1 cellular context compared by ENCODE assay signal in the genomic region with DNA sequence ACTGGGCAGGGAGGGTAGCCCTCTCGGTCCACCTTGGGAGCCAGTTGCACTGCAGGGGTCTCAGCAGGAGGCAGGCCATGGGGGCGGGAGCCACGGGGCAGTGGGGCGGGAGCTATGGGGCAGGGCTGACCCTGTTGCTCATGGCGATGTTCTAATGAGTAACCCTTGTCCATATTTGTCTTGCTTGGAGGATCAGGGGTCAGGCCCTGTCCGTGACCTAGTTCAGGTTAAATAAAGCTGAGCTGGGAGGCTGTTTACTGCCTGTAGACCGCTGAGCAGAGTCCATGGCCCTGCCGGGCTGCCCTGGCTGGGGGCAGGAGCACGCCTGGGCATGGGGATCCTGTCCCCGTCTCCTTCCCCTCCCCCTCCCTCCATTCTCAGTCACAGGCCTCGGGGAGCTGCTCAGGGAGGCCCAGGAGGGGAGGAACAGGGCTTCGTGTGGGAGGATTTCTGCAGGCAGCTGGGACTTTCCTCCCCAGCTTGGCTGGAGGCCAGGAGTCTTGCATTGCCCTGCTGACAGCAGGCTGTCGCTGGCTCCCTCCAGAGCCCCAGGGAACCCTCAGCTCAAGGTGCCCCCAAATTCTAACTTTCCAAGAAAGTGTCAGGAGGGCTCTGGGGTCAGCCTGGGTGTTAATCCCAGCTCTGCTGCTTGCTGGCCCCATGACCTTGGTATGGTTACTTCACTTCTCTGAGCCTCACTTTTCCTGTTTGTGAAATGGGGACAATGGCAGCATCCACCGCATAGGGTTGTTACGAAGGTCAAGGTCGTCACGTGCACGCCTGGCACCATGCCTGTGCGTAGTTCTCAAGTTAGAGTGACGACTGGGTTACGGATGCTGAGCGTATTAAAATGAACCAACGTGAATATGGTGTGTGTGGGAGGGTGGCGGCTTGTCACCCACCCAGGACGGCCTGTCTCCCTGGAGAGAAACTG.
TF ChIP-seq lines count a peak whose summit lies in the region.

No MANE protein-coding gene starts in this region.

TF ChIP-seq in HepG2, 621 proteins besides CTCF, POLR2A, EP300 and RAD21 (continued from another document and continues in another):
- TF ChIP-seq, protein P1, sequence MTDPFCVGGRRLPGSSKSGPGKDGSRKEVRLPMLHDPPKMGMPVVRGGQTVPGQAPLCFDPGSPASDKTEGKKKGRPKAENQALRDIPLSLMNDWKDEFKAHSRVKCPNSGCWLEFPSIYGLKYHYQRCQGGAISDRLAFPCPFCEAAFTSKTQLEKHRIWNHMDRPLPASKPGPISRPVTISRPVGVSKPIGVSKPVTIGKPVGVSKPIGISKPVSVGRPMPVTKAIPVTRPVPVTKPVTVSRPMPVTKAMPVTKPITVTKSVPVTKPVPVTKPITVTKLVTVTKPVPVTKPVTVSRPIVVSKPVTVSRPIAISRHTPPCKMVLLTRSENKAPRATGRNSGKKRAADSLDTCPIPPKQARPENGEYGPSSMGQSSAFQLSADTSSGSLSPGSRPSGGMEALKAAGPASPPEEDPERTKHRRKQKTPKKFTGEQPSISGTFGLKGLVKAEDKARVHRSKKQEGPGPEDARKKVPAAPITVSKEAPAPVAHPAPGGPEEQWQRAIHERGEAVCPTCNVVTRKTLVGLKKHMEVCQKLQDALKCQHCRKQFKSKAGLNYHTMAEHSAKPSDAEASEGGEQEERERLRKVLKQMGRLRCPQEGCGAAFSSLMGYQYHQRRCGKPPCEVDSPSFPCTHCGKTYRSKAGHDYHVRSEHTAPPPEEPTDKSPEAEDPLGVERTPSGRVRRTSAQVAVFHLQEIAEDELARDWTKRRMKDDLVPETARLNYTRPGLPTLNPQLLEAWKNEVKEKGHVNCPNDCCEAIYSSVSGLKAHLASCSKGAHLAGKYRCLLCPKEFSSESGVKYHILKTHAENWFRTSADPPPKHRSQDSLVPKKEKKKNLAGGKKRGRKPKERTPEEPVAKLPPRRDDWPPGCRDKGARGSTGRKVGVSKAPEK (CRISPR knock-in tag; IDR thresholded peaks at IDR 0.05; ENCODE audit: borderline replicate concordance): no peak
- TF ChIP-seq ZNF660 (CRISPR knock-in tag; IDR thresholded peaks at IDR 0.05; ENCODE audit: borderline replicate concordance, low read depth): no peak
- peak; percentile 98 for TF ChIP-seq CHD4 (IDR thresholded peaks at IDR 0.05; ENCODE audit: borderline replicate concordance, low read length)
- TF ChIP-seq IRF2 (CRISPR knock-in tag; IDR thresholded peaks at IDR 0.05): peak; percentile 82
- TF ChIP-seq U2AF2 (IDR thresholded peaks at IDR 0.05; ENCODE audit: low read depth, low read length): no peak
- TF ChIP-seq, protein P2, sequence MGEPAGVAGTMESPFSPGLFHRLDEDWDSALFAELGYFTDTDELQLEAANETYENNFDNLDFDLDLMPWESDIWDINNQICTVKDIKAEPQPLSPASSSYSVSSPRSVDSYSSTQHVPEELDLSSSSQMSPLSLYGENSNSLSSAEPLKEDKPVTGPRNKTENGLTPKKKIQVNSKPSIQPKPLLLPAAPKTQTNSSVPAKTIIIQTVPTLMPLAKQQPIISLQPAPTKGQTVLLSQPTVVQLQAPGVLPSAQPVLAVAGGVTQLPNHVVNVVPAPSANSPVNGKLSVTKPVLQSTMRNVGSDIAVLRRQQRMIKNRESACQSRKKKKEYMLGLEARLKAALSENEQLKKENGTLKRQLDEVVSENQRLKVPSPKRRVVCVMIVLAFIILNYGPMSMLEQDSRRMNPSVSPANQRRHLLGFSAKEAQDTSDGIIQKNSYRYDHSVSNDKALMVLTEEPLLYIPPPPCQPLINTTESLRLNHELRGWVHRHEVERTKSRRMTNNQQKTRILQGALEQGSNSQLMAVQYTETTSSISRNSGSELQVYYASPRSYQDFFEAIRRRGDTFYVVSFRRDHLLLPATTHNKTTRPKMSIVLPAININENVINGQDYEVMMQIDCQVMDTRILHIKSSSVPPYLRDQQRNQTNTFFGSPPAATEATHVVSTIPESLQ (CRISPR knock-in tag; conservative IDR thresholded peaks at IDR 0.05): no peak
- TF ChIP-seq, protein P3, sequence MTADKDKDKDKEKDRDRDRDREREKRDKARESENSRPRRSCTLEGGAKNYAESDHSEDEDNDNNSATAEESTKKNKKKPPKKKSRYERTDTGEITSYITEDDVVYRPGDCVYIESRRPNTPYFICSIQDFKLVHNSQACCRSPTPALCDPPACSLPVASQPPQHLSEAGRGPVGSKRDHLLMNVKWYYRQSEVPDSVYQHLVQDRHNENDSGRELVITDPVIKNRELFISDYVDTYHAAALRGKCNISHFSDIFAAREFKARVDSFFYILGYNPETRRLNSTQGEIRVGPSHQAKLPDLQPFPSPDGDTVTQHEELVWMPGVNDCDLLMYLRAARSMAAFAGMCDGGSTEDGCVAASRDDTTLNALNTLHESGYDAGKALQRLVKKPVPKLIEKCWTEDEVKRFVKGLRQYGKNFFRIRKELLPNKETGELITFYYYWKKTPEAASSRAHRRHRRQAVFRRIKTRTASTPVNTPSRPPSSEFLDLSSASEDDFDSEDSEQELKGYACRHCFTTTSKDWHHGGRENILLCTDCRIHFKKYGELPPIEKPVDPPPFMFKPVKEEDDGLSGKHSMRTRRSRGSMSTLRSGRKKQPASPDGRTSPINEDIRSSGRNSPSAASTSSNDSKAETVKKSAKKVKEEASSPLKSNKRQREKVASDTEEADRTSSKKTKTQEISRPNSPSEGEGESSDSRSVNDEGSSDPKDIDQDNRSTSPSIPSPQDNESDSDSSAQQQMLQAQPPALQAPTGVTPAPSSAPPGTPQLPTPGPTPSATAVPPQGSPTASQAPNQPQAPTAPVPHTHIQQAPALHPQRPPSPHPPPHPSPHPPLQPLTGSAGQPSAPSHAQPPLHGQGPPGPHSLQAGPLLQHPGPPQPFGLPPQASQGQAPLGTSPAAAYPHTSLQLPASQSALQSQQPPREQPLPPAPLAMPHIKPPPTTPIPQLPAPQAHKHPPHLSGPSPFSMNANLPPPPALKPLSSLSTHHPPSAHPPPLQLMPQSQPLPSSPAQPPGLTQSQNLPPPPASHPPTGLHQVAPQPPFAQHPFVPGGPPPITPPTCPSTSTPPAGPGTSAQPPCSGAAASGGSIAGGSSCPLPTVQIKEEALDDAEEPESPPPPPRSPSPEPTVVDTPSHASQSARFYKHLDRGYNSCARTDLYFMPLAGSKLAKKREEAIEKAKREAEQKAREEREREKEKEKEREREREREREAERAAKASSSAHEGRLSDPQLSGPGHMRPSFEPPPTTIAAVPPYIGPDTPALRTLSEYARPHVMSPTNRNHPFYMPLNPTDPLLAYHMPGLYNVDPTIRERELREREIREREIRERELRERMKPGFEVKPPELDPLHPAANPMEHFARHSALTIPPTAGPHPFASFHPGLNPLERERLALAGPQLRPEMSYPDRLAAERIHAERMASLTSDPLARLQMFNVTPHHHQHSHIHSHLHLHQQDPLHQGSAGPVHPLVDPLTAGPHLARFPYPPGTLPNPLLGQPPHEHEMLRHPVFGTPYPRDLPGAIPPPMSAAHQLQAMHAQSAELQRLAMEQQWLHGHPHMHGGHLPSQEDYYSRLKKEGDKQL (CRISPR knock-in tag; IDR thresholded peaks at IDR 0.05; ENCODE audit: low read depth): peak; percentile 97
- no peak for TF ChIP-seq ZNF33A (CRISPR knock-in tag; IDR thresholded peaks at IDR 0.05; ENCODE audit: borderline replicate concordance)
- peak; percentile 94 for TF ChIP-seq ADNP (CRISPR knock-in tag; IDR thresholded peaks at IDR 0.05)
- TF ChIP-seq CREM (IDR thresholded peaks at IDR 0.05): peak; percentile 90
- TF ChIP-seq CREM (CRISPR knock-in tag; IDR thresholded peaks at IDR 0.05): no peak
- peak; percentile 76 for TF ChIP-seq ZMAT3 (CRISPR knock-in tag; conservative IDR thresholded peaks at IDR 0.05)
- TF ChIP-seq, protein P4, sequence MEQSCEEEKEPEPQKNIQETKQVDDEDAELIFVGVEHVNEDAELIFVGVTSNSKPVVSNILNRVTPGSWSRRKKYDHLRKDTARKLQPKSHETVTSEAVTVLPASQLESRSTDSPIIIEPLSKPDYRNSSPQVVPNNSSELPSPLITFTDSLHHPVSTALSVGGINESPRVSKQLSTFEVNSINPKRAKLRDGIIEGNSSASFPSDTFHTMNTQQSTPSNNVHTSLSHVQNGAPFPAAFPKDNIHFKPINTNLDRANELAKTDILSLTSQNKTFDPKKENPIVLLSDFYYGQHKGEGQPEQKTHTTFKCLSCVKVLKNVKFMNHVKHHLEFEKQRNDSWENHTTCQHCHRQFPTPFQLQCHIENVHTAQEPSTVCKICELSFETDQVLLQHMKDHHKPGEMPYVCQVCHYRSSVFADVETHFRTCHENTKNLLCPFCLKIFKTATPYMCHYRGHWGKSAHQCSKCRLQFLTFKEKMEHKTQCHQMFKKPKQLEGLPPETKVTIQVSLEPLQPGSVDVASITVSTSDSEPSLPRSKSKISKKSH (CRISPR knock-in tag; IDR thresholded peaks at IDR 0.05; ENCODE audit: borderline replicate concordance): no peak; the same call in 1 of the 2 replicates
- peak; percentile 97 for TF ChIP-seq MEF2D (CRISPR knock-in tag; IDR thresholded peaks at IDR 0.05)
- no peak for TF ChIP-seq GLI4 (CRISPR knock-in tag; IDR thresholded peaks at IDR 0.05; ENCODE audit: borderline replicate concordance)
- TF ChIP-seq EHMT2 (IDR thresholded peaks at IDR 0.05; ENCODE audit: borderline replicate concordance, low read depth, low read length): no peak
- TF ChIP-seq SCMH1 (CRISPR knock-in tag; IDR thresholded peaks at IDR 0.05; ENCODE audit: borderline replicate concordance): no peak
- TF ChIP-seq, protein P5, sequence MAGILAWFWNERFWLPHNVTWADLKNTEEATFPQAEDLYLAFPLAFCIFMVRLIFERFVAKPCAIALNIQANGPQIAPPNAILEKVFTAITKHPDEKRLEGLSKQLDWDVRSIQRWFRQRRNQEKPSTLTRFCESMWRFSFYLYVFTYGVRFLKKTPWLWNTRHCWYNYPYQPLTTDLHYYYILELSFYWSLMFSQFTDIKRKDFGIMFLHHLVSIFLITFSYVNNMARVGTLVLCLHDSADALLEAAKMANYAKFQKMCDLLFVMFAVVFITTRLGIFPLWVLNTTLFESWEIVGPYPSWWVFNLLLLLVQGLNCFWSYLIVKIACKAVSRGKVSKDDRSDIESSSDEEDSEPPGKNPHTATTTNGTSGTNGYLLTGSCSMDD (CRISPR knock-in tag; IDR thresholded peaks at IDR 0.05): no peak
- TF ChIP-seq LCORL (IDR thresholded peaks at IDR 0.05): no peak
- TF ChIP-seq LCORL (CRISPR knock-in tag; IDR thresholded peaks at IDR 0.05): peak; percentile 90
- peak; percentile 97 for TF ChIP-seq PHF21A (CRISPR knock-in tag; IDR thresholded peaks at IDR 0.05)
- TF ChIP-seq, protein P6, sequence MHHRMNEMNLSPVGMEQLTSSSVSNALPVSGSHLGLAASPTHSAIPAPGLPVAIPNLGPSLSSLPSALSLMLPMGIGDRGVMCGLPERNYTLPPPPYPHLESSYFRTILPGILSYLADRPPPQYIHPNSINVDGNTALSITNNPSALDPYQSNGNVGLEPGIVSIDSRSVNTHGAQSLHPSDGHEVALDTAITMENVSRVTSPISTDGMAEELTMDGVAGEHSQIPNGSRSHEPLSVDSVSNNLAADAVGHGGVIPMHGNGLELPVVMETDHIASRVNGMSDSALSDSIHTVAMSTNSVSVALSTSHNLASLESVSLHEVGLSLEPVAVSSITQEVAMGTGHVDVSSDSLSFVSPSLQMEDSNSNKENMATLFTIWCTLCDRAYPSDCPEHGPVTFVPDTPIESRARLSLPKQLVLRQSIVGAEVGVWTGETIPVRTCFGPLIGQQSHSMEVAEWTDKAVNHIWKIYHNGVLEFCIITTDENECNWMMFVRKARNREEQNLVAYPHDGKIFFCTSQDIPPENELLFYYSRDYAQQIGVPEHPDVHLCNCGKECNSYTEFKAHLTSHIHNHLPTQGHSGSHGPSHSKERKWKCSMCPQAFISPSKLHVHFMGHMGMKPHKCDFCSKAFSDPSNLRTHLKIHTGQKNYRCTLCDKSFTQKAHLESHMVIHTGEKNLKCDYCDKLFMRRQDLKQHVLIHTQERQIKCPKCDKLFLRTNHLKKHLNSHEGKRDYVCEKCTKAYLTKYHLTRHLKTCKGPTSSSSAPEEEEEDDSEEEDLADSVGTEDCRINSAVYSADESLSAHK (CRISPR knock-in tag; IDR thresholded peaks at IDR 0.05; ENCODE audit: borderline replicate concordance): no peak
- TF ChIP-seq ZEB1 (IDR thresholded peaks at IDR 0.05; ENCODE audit: insufficient replicate concordance, low read depth): no peak
- peak; percentile 71; the same call in 1 of the 2 replicates for TF ChIP-seq MTA1 (CRISPR knock-in tag; IDR thresholded peaks at IDR 0.05; ENCODE audit: borderline replicate concordance)
- no peak for TF ChIP-seq ZKSCAN1 (IDR thresholded peaks at IDR 0.05; ENCODE audit: low read length)
- peak; percentile 73 for TF ChIP-seq ASH2L (IDR thresholded peaks at IDR 0.05; ENCODE audit: insufficient read length, low read depth, low read length)
- no peak for TF ChIP-seq IKZF4 (CRISPR knock-in tag; IDR thresholded peaks at IDR 0.05; ENCODE audit: borderline replicate concordance, low read depth, not compliant biosample characterization)
- TF ChIP-seq, protein P7, sequence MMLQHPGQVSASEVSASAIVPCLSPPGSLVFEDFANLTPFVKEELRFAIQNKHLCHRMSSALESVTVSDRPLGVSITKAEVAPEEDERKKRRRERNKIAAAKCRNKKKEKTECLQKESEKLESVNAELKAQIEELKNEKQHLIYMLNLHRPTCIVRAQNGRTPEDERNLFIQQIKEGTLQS (CRISPR knock-in tag; IDR thresholded peaks at IDR 0.05): peak; percentile 65; the same call in 1 of the 2 replicates
- TF ChIP-seq HOXA9 (CRISPR knock-in tag; IDR thresholded peaks at IDR 0.05; ENCODE audit: borderline replicate concordance): no peak
- no peak for TF ChIP-seq ZNF883 (CRISPR knock-in tag; IDR thresholded peaks at IDR 0.05; ENCODE audit: not compliant biosample characterization)
- TF ChIP-seq FOXA3 (CRISPR knock-in tag; IDR thresholded peaks at IDR 0.05): peak; percentile 98
- TF ChIP-seq, protein P8, sequence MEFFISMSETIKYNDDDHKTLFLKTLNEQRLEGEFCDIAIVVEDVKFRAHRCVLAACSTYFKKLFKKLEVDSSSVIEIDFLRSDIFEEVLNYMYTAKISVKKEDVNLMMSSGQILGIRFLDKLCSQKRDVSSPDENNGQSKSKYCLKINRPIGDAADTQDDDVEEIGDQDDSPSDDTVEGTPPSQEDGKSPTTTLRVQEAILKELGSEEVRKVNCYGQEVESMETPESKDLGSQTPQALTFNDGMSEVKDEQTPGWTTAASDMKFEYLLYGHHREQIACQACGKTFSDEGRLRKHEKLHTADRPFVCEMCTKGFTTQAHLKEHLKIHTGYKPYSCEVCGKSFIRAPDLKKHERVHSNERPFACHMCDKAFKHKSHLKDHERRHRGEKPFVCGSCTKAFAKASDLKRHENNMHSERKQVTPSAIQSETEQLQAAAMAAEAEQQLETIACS (CRISPR knock-in tag; IDR thresholded peaks at IDR 0.05): peak; percentile 37; the same call in 1 of the 2 replicates
- TF ChIP-seq HOXA3 (CRISPR knock-in tag; IDR thresholded peaks at IDR 0.05): peak; percentile 67
